In genomic region chr9:34620061-34620994, GRCh38 we compare ENCODE assay signal across 1 cellular context.
TF ChIP-seq lines count a peak whose summit lies in the region.

DCTN3 (minus strand) TSS chr9:34620495; CDS start chr9:34620464, 31 bp downstream.

TF ChIP-seq in HepG2, 621 proteins besides CTCF, POLR2A, EP300 and RAD21 (continued from another document and continues in another):
- TF ChIP-seq AHDC1 (CRISPR knock-in tag; IDR thresholded peaks at IDR 0.05; ENCODE audit: borderline replicate concordance): no peak
- TF ChIP-seq ZNF878 (CRISPR knock-in tag; IDR thresholded peaks at IDR 0.05): no peak
- TF ChIP-seq ZNF333 (CRISPR knock-in tag; IDR thresholded peaks at IDR 0.05; ENCODE audit: borderline replicate concordance): 0 out of 2 replicates have a peak, but pooled peaks have one; percentile 14
- no peak for TF ChIP-seq ZNF646 (CRISPR knock-in tag; IDR thresholded peaks at IDR 0.05)
- TF ChIP-seq MEIS1 (CRISPR knock-in tag; IDR thresholded peaks at IDR 0.05; ENCODE audit: borderline replicate concordance): peak; percentile 65; the same call in 1 of the 2 replicates
- TF ChIP-seq CREB1 (IDR thresholded peaks at IDR 0.05): peak; percentile 87
- peak; percentile 97 for TF ChIP-seq CREB1 (CRISPR knock-in tag; IDR thresholded peaks at IDR 0.05)
- no peak for TF ChIP-seq RNF2 (conservative IDR thresholded peaks at IDR 0.05; ENCODE audit: low read depth)
- no peak for TF ChIP-seq NR2F6 (IDR thresholded peaks at IDR 0.05)
- TF ChIP-seq NR2F6 (CRISPR knock-in tag; IDR thresholded peaks at IDR 0.05): no peak
- TF ChIP-seq PPARG (CRISPR knock-in tag; conservative IDR thresholded peaks at IDR 0.05): no peak
- no peak for TF ChIP-seq ZNF446 (CRISPR knock-in tag; IDR thresholded peaks at IDR 0.05)
- TF ChIP-seq ZNF382 (CRISPR knock-in tag; IDR thresholded peaks at IDR 0.05; ENCODE audit: borderline replicate concordance): no peak
- TF ChIP-seq MTA3 (CRISPR knock-in tag; IDR thresholded peaks at IDR 0.05): no peak
- no peak for TF ChIP-seq JUN (CRISPR knock-in tag; IDR thresholded peaks at IDR 0.05)
- no peak for TF ChIP-seq MED13 (CRISPR knock-in tag; IDR thresholded peaks at IDR 0.05)
- TF ChIP-seq ZNF501 (CRISPR knock-in tag; IDR thresholded peaks at IDR 0.05): peak; percentile 53
- TF ChIP-seq KDM2A (CRISPR knock-in tag; IDR thresholded peaks at IDR 0.05; ENCODE audit: borderline replicate concordance, low read depth): peak; percentile 59; the same call in 1 of the 2 replicates
- TF ChIP-seq AGO2 (optimal IDR thresholded peaks at IDR 0.05; ENCODE audit: low read depth, low read length): no peak
- no peak for TF ChIP-seq NR3C1 (CRISPR knock-in tag; IDR thresholded peaks at IDR 0.05)
- 0 out of 2 replicates have a peak, but pooled peaks have one; percentile 49 for TF ChIP-seq KMT2A (CRISPR knock-in tag; IDR thresholded peaks at IDR 0.05)
- no peak for TF ChIP-seq ZNF740 (CRISPR knock-in tag; IDR thresholded peaks at IDR 0.05)
- TF ChIP-seq HDAC1 (CRISPR knock-in tag; IDR thresholded peaks at IDR 0.05): peak; percentile 56; the same call in 1 of the 2 replicates
- TF ChIP-seq USF2 (IDR thresholded peaks at IDR 0.05; ENCODE audit: low read depth, low read length): no peak
- no peak for TF ChIP-seq USF2 (CRISPR knock-in tag; IDR thresholded peaks at IDR 0.05; ENCODE audit: borderline replicate concordance)
- no peak for TF ChIP-seq DR1 (CRISPR knock-in tag; IDR thresholded peaks at IDR 0.05)
- TF ChIP-seq KLF9 (CRISPR knock-in tag; IDR thresholded peaks at IDR 0.05; ENCODE audit: low read depth): no peak
- TF ChIP-seq ZFP1 (CRISPR knock-in tag; IDR thresholded peaks at IDR 0.05): no peak
- no peak for TF ChIP-seq PATZ1 (CRISPR knock-in tag; IDR thresholded peaks at IDR 0.05)
- no peak for TF ChIP-seq SIX1 (CRISPR knock-in tag; IDR thresholded peaks at IDR 0.05; ENCODE audit: borderline replicate concordance)
- peak; percentile 57; the same call in 1 of the 2 replicates for TF ChIP-seq ZNF607 (CRISPR knock-in tag; IDR thresholded peaks at IDR 0.05; ENCODE audit: borderline replicate concordance)
- TF ChIP-seq ZNF839 (CRISPR knock-in tag; IDR thresholded peaks at IDR 0.05; ENCODE audit: borderline replicate concordance): no peak
- peak; percentile 63; the same call in 1 of the 2 replicates for TF ChIP-seq MXD1 (CRISPR knock-in tag; IDR thresholded peaks at IDR 0.05)
- no peak for TF ChIP-seq ZNF30 (CRISPR knock-in tag; IDR thresholded peaks at IDR 0.05)
- peak; percentile 86 for TF ChIP-seq GATAD1 (CRISPR knock-in tag; IDR thresholded peaks at IDR 0.05)
- no peak for TF ChIP-seq ZNF766 (CRISPR knock-in tag; IDR thresholded peaks at IDR 0.05; ENCODE audit: borderline replicate concordance)
- peak; percentile 52; the same call in 1 of the 2 replicates for TF ChIP-seq ZFP91 (CRISPR knock-in tag; IDR thresholded peaks at IDR 0.05; ENCODE audit: borderline replicate concordance)
- no peak for TF ChIP-seq ARID5B (CRISPR knock-in tag; IDR thresholded peaks at IDR 0.05)
- TF ChIP-seq SMAD1 (CRISPR knock-in tag; IDR thresholded peaks at IDR 0.05; ENCODE audit: borderline replicate concordance, low read depth): no peak
